Comparison of ENCODE assay signal across 15 cellular contexts in genomic region chr17:6676802-6677157, GRCh38. TPM values are rescaled to one million over a fixed set of nuclear protein-coding genes. Genes with fewer than 3 reads are reported as not detected.
DNase-seq lines count a peak whose midpoint lies in the region; ATAC-seq, FAIRE-seq and TF ChIP-seq lines count a peak whose summit lies in the region.
"Had no signal": no experiment of that assay in that cellular context is flagged by ENCODE, and none has a peak within 500 bp of the region (broad histone marks: within the 10 kb centered on the region; RNA-seq: fewer than 3 reads in every experiment).

No MANE protein-coding gene starts in this region.

- H3K4me3 ChIP-seq in GM23338: no peak overlapping the region
- no peak overlapping the region for H3K4me3 ChIP-seq in kidney (ENCODE audit: low read length in 2 of 2)
- no peak overlapping the region for H3K4me3 ChIP-seq in smooth muscle cell
- H3K4me3 ChIP-seq: HAP-1 had no signal

- no peak for DNase-seq in GM23338 (ENCODE audit: low spot score)
- peak; percentile 46 for DNase-seq in chondrocyte (ENCODE audit: low spot score)
- DNase-seq in kidney: peak; percentile 21
- DNase-seq in smooth muscle cell (lab: John Stamatoyannopoulos, UW; ENCODE audit: unreplicated experiment): no peak
- DNase-seq in HCEC 1CT: no peak
- no peak for DNase-seq in cortex of kidney (lab: John Stamatoyannopoulos, UW)
- no peak for DNase-seq in NCI-H1105 treated with DMSO at 0.1 percent for 48 hours (lab: John Stamatoyannopoulos, UW)
- DNase-seq: BE2C; Caco-2; CD8-positive, alpha-beta memory T cell had no signal

- ATAC-seq in GM23338: peak; percentile 32

- H3K4me3 Mint-ChIP-seq in GM23338 (no peak overlapping the region), chondrocyte (ENCODE audit: unreplicated experiment) (no peak overlapping the region)
- H3K4me3 Mint-ChIP-seq: CD8-positive, alpha-beta memory T cell had no signal

- no peaks in the 10 kb centered on the region for H4K20me1 ChIP-seq in GM23338 (replicated peaks; ENCODE audit: insufficient read depth)
- no peaks in the 10 kb centered on the region for H4K20me1 ChIP-seq in smooth muscle cell (ENCODE audit: low read depth)

- H3K36me3 ChIP-seq in GM23338 (ENCODE audit: insufficient read depth) (no peaks in the 10 kb centered on the region), kidney (ENCODE audit: control insufficient read depth in 1 of 2, insufficient read depth in 2 of 2, low read length in 2 of 2) (no peaks in the 10 kb centered on the region), smooth muscle cell (ENCODE audit: low read depth) (no peaks in the 10 kb centered on the region)
- H3K36me3 ChIP-seq: BE2C, HAP-1 had no signal

- H3K36me3 Mint-ChIP-seq in GM23338 (ENCODE audit: low read depth) (no peaks in the 10 kb centered on the region), chondrocyte (ENCODE audit: low read depth) (no peaks in the 10 kb centered on the region)
- H3K36me3 Mint-ChIP-seq: CD8-positive, alpha-beta memory T cell had no signal

- H3K79me2 ChIP-seq in GM23338 (replicated peaks; ENCODE audit: insufficient read depth): no peaks in the 10 kb centered on the region
- no peaks in the 10 kb centered on the region for H3K79me2 ChIP-seq in smooth muscle cell (ENCODE audit: low read depth)

- H3K9me3 Mint-ChIP-seq in GM23338: no peaks in the 10 kb centered on the region
- no peaks in the 10 kb centered on the region for H3K9me3 Mint-ChIP-seq in chondrocyte (ENCODE audit: low read depth)
- H3K9me3 Mint-ChIP-seq: CD8-positive, alpha-beta memory T cell had no signal

- H3K9me3 ChIP-seq in kidney (ENCODE audit: control insufficient read depth in 1 of 2, low read length in 2 of 2) (no peaks in the 10 kb centered on the region), smooth muscle cell (replicated peaks; ENCODE audit: low read depth) (no peaks in the 10 kb centered on the region)
- H3K9me3 ChIP-seq: BE2C, Caco-2, HAP-1 had no signal

- H3F3A ChIP-seq in GM23338 (replicated peaks; ENCODE audit: low read depth): no peaks in the 10 kb centered on the region
- H3F3A ChIP-seq in smooth muscle cell (ENCODE audit: low read depth): no peaks in the 10 kb centered on the region

- TF ChIP-seq CTCF in GM23338 (conservative IDR thresholded peaks at IDR 0.05; ENCODE audit: low read depth in 2 of 2): no peak
- TF ChIP-seq CTCF in chondrocyte (IDR thresholded peaks at IDR 0.05): no peak
- no peak for TF ChIP-seq CTCF in kidney (IDR thresholded peaks at IDR 0.05; ENCODE audit: borderline replicate concordance, extremely low read depth, insufficient read depth)
- TF ChIP-seq CTCF in smooth muscle cell (IDR thresholded peaks at IDR 0.05; ENCODE audit: borderline replicate concordance, insufficient read depth, poor library complexity, severe bottlenecking): no peak

- H3K4me1 Mint-ChIP-seq in GM23338 (peaks cover 2% of the 10 kb centered on the region; the same call in 1 of the 3 replicates), chondrocyte (ENCODE audit: low read depth) (peaks cover 2% of the 10 kb centered on the region)

- H3K27me3 ChIP-seq in GM23338 (ENCODE audit: insufficient read depth) (no peaks in the 10 kb centered on the region), smooth muscle cell (ENCODE audit: low read depth) (peaks cover 16% of the 10 kb centered on the region)
- H3K27me3 ChIP-seq: BE2C had no signal

- intact Hi-C loops in kidney (cut with DNase I): loop anchor here (10.0 kb wide), 2 partner anchors 148 to 328 kb away; no protein-coding TSS in a partner anchor

- H3K4me1 ChIP-seq in GM23338 (ENCODE audit: insufficient read depth) (no peaks in the 10 kb centered on the region; the same call in 1 of the 2 replicates), kidney (ENCODE audit: control insufficient read depth in 1 of 2, insufficient read depth in 1 of 2, low read depth in 1 of 2, low read length in 2 of 2) (no peaks in the 10 kb centered on the region), smooth muscle cell (ENCODE audit: low read depth) (no peaks in the 10 kb centered on the region)
- H3K4me1 ChIP-seq: BE2C, Caco-2, HAP-1 had no signal

- H3K9ac ChIP-seq in kidney (ENCODE audit: low read length in 2 of 2) (no peak overlapping the region), smooth muscle cell (ENCODE audit: low read depth) (no peak overlapping the region)

- FAIRE-seq in kidney (lab: Jason Lieb, UNC): no peak
- FAIRE-seq: A204.1, GM12892, H1, HTR-8/SVneo had no signal

- H3K4me2 ChIP-seq in GM23338: no peak overlapping the region
- peak overlapping the region; percentile 59 for H3K4me2 ChIP-seq in smooth muscle cell

- WGBS in smooth muscle cell (ENCODE audit: low lambda C conversion rate): 81% methylated on average over 6 of the region's 6 CpGs

- no peaks in the 10 kb centered on the region for H3K9me2 ChIP-seq in GM23338 (ENCODE audit: insufficient read depth)

- H3K27me3 Mint-ChIP-seq in GM23338 (ENCODE audit: insufficient read depth, low read depth, poor library complexity) (no peaks in the 10 kb centered on the region), chondrocyte (ENCODE audit: low read depth) (peaks cover 19% of the 10 kb centered on the region)

- H2AFZ ChIP-seq in GM23338: no peak overlapping the region
- no peak overlapping the region for H2AFZ ChIP-seq in smooth muscle cell (ENCODE audit: low read depth)

- H3K27ac ChIP-seq in GM23338 (ENCODE audit: low read depth) (no peak overlapping the region), kidney (ENCODE audit: low read depth in 2 of 2, low read length in 2 of 2) (no peak overlapping the region), smooth muscle cell (ENCODE audit: low read depth) (no peak overlapping the region)

- H3K27ac Mint-ChIP-seq in GM23338 (no peak overlapping the region), chondrocyte (ENCODE audit: unreplicated experiment) (no peak overlapping the region)

RNA-seq across cellular contexts. Expression of gene C17orf100, which starts 25.2 kb away (rescaled TPM):
- total RNA-seq in GM23338 (2014; rRNA removed; shearing (Covaris generic)): 1.7 and 2.7 TPM in 2 replicates
- polyA plus RNA-seq in GM23338 (2016; fragmentation: Nextera tagmentation; extraction: Ambion mirVana): 3.9 and 4.8 TPM in 2 replicates
- total RNA-seq in chondrocyte: 2.0 to 3.0 TPM (median 2.9 TPM) in 3 replicates
- total RNA-seq in kidney: 3.4 TPM
- polyA plus RNA-seq in kidney (ENCODE audit: insufficient read depth, low read depth, low replicate concordance): 3.7 TPM
- total RNA-seq in smooth muscle cell: 3.3 and 5.5 TPM in 2 replicates
- 5.8 and 6.5 TPM in 2 replicates for polyA plus RNA-seq in smooth muscle cell

RNA-seq across cellular contexts. Expression of gene MED31, which starts 25.4 kb away (rescaled TPM):
- 5.0 and 5.5 TPM in 2 replicates for total RNA-seq in GM23338 (2014; rRNA removed; shearing (Covaris generic))
- polyA plus RNA-seq in GM23338 (2016; fragmentation: Nextera tagmentation; extraction: Ambion mirVana) (40.0 and 49.3 TPM in 2 replicates), kidney (ENCODE audit: insufficient read depth, low read depth, low replicate concordance) (21.0 TPM), smooth muscle cell (57.5 and 59.1 TPM in 2 replicates)
- total RNA-seq in chondrocyte (12.9 to 24.2 TPM (median 14.5 TPM) in 3 replicates), kidney (15.9 TPM), smooth muscle cell (13.7 and 26.3 TPM in 2 replicates)

RNA-seq across cellular contexts. Expression of gene TXNDC17, which starts 35.9 kb away (rescaled TPM):
- 197 and 202 TPM in 2 replicates for total RNA-seq in GM23338 (2014; rRNA removed; shearing (Covaris generic))
- polyA plus RNA-seq in GM23338 (2016; fragmentation: Nextera tagmentation; extraction: Ambion mirVana) (887 and 915 TPM in 2 replicates), kidney (ENCODE audit: insufficient read depth, low read depth, low replicate concordance) (394 TPM), smooth muscle cell (431 and 468 TPM in 2 replicates)
- total RNA-seq in chondrocyte (71.5 to 76.2 TPM (median 76.1 TPM) in 3 replicates), kidney (56.7 TPM), smooth muscle cell (132 and 363 TPM in 2 replicates)

RNA-seq across cellular contexts. Expression of gene KIAA0753, which starts 36.3 kb away (rescaled TPM):
- total RNA-seq in GM23338 (2014; rRNA removed; shearing (Covaris generic)): 27.8 and 31.8 TPM in 2 replicates
- 5.9 and 6.0 TPM in 2 replicates for polyA plus RNA-seq in GM23338 (2016; fragmentation: Nextera tagmentation; extraction: Ambion mirVana)
- total RNA-seq in chondrocyte: 14.5 to 19.1 TPM (median 15.8 TPM) in 3 replicates
- total RNA-seq in kidney: 21.8 TPM
- 4.2 TPM for polyA plus RNA-seq in kidney (ENCODE audit: insufficient read depth, low read depth, low replicate concordance)
- total RNA-seq in smooth muscle cell: 15.0 and 22.0 TPM in 2 replicates
- 4.9 and 6.3 TPM in 2 replicates for polyA plus RNA-seq in smooth muscle cell

RNA-seq across cellular contexts. Expression of gene SLC13A5, which starts 36.4 kb away (rescaled TPM):
- 1.4 and 2.3 TPM in 2 replicates for total RNA-seq in GM23338 (2014; rRNA removed; shearing (Covaris generic))
- polyA plus RNA-seq in GM23338 (2016; fragmentation: Nextera tagmentation; extraction: Ambion mirVana): 0.38 and 1.2 TPM in 2 replicates
- total RNA-seq in chondrocyte: 1.1 to 1.5 TPM in 2 of 3 replicates, not detected in the other
- not detected for total RNA-seq in kidney
- not detected for polyA plus RNA-seq in kidney (ENCODE audit: insufficient read depth, low read depth, low replicate concordance)
- total RNA-seq in smooth muscle cell: 2.3 and 4.3 TPM in 2 replicates
- polyA plus RNA-seq in smooth muscle cell: 0.22 TPM in 1 of 2 replicates, not detected in the other
- total RNA-seq: CD8-positive, alpha-beta memory T cell had no signal
- polyA plus RNA-seq: CD8-positive, alpha-beta memory T cell had no signal

Comparison
In these comparisons a context has a peak if more than half of its experiments do, and no peak if none do; other contexts are left out.
1. DNase-seq: peak in chondrocyte (single experiment) and kidney (single experiment); none in GM23338 (single experiment), smooth muscle cell (single experiment), HCEC 1CT (single experiment), cortex of kidney (single experiment) and NCI-H1105 treated with DMSO at 0.1 percent for 48 hours (single experiment).